9 cellular contexts compared by ENCODE assay signal in the genomic region with DNA sequence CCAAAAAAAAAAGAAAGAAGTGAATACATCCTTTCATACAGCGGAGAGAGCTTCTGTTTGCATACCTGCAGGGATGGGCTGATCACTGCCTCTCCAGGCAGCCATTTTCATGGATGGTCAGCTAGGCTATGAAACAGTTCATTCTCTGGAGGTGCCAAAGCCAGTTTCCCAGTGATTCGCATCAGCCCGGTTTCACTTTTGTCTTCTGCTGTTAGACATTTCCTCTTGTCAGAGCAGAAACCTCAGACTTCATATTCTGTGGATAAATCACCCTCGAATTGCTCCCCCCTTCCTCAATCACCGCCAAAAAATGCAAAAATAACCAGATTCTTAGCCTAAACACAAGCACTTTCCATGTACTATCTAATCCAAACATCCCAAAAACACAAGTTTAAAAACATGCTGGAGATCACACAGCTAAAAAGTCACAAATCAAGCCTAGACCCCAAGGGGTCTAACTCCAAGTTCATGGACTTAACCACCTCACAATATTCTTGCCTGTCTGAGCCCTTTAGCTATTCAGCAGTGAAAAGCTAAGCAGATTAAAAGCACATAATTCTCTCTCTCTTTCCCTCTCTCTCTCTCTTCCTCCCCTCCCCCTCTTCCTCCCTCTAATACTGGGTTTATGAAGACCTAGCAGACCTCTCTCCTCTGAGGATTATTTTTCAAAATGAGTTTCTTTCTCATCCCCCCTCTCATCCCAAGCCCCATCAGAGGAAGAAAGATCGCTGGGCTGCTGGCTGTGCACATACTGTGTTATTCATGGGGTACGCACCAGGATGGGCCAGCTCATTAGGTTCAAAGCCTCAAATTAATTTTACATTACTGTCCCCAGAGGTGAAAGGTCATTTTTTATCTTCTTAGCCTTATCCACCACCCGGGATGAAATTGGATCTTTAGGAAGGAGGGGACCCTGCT.
A peak's percentile ranks its signal among the peaks of the same experiment; 100 is the strongest.
DNase-seq lines count a peak whose midpoint lies in the region; TF ChIP-seq lines count a peak whose summit lies in the region.
"Had no signal": no experiment of that assay in that cellular context is flagged by ENCODE, and none has a peak within 500 bp of the region (broad histone marks: within the 10 kb centered on the region; RNA-seq: fewer than 3 reads in every experiment).

No MANE protein-coding gene starts in this region.

- TF ChIP-seq CTCF in BJ (IDR thresholded peaks at IDR 0.05; ENCODE audit: insufficient read depth, low read depth, low read length) (no peak), brain (conservative IDR thresholded peaks at IDR 0.05) (no peak), GM10248 (IDR thresholded peaks at IDR 0.05; ENCODE audit: control extremely low read depth, extremely low read depth, low read depth, missing control alignments) (no peak)

- peaks cover 9% of the 10 kb centered on the region for H3K27me3 ChIP-seq in BJ (ENCODE audit: control insufficient read depth, insufficient read depth, low read length)

- DNase-seq in BJ (ENCODE audit: low read depth) = peak; percentile 62
- DNase-seq in M059J (ENCODE audit: low read depth) = peak; percentile 85
- peak; percentile 50 for DNase-seq in myocyte (ENCODE audit: low read depth)
- DNase-seq in NCI-H748 (lab: John Stamatoyannopoulos, UW; ENCODE audit: unreplicated experiment) = no peak
- DNase-seq in HuH-7 (ENCODE audit: low spot score) = no peak
- no peak for DNase-seq in GM10248 (ENCODE audit: extremely low spot score)
- DNase-seq in activated naive CD4-positive, alpha-beta T cell treated with Interleukin-2 at 50 U/mL for 16 hours = no peak

- peak overlapping the region in 3 of 5 experiments; percentile 12 to 55 (median 46) for H3K4me3 Mint-ChIP-seq in brain

- H3K36me3 ChIP-seq in BJ (ENCODE audit: control insufficient read depth, insufficient read depth, low read length) = no peaks in the 10 kb centered on the region

- H3K9me3 Mint-ChIP-seq in brain = peaks cover 0 to 6% (median 0%) of the 10 kb centered on the region in 5 experiments

- peak overlapping the region in 4 of 5 experiments; percentile 6 to 85 (median 73) for H3K27ac Mint-ChIP-seq in brain

- peak overlapping the region; percentile 6; the same call in 1 of the 2 replicates for H3K4me3 ChIP-seq in BJ (ENCODE audit: low read depth, low read length)
- H3K4me3 ChIP-seq: SK-N-MC had no signal

- peaks cover 9% of the 10 kb centered on the region for H3K27me3 Mint-ChIP-seq in brain

- POLR2A ChIA-PET in BJ (lab: Charles Lee) (interaction anchor here (0.6 kb wide), 1 partner anchor 1666 kb away, joined by 3 read pairs; no protein-coding TSS in a partner anchor), GM10248 (lab: Yijun Ruan, JAX) (interaction anchor here (0.6 kb wide), 1 partner anchor 870 kb away, joined by 5 read pairs; no protein-coding TSS in a partner anchor)

- H3K36me3 Mint-ChIP-seq in brain = no peaks in the 10 kb centered on the region

- CTCF ChIA-PET in BJ (lab: Yijun Ruan, JAX) = interaction anchor here (0.6 to 3.1 kb wide), 12 partner anchors 9 to 439 kb away, joined by 3 to 18 read pairs (median 4); a partner anchor contains a TSS
- CTCF ChIA-PET in GM10248 (lab: Yijun Ruan, JAX) = interaction anchor here (0.8 to 6.2 kb wide), 26 partner anchors 10 to 610 kb away, joined by 3 to 69 read pairs (median 6); a partner anchor contains a TSS

- peaks cover 82% of the 10 kb centered on the region for H3K4me1 Mint-ChIP-seq in brain

Comparison
In these comparisons a context has a peak if more than half of its experiments do, and no peak if none do; other contexts are left out.
1. DNase-seq: peak in BJ (single experiment), M059J (single experiment) and myocyte (single experiment); none in NCI-H748 (single experiment), HuH-7 (single experiment), GM10248 (single experiment) and activated naive CD4-positive, alpha-beta T cell treated with Interleukin-2 at 50 U/mL for 16 hours (single experiment).